In the genomic region with DNA sequence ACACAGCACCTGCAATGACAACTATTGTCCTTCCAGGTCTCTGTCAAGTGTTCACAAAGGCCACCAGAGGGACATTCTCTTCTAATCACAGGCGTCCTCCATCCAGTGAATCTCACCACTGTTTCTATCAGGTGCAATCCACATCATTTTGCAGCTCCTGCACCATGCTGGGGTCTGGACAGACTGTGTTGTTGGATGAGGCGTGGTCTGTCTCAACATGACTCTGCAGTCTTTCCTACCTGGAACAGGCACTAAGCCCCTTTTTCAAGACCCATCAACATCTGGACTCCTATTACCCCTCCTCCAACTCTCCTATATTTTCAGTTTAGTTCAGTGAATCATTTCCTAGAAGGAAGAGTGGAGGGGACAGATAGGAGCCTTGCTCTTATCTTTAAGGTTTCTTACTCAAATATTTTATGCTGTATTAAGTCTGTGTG, we compare ENCODE assay signal across 17 cellular contexts. TPM values are rescaled to one million over a fixed set of nuclear protein-coding genes. Genes with fewer than 3 reads are reported as not detected.
DNase-seq lines count a peak whose midpoint lies in the region; ATAC-seq and TF ChIP-seq lines count a peak whose summit lies in the region.
"Had no signal": no experiment of that assay in that cellular context is flagged by ENCODE, and none has a peak within 500 bp of the region (broad histone marks: within the 10 kb centered on the region; RNA-seq: fewer than 3 reads in every experiment).

No MANE protein-coding gene starts in this region.

- no peak overlapping the region for H3K4ac ChIP-seq in mesenchymal stem cell (ENCODE audit: low read depth in 1 of 2, low read length in 2 of 2)

- H3K4me3 ChIP-seq in choroid plexus epithelial cell (ENCODE audit: low read depth, low read length), result no peak overlapping the region
- no peak overlapping the region for H3K4me3 ChIP-seq in mesenchymal stem cell (ENCODE audit: insufficient read depth in 1 of 2, low read depth in 1 of 2, low read length in 2 of 2)
- H3K4me3 ChIP-seq: BLaER1 had no signal

- no peak overlapping the region for H3K9ac ChIP-seq in mesenchymal stem cell (ENCODE audit: low read length)
- H3K9ac ChIP-seq: BLaER1 had no signal

- no peak overlapping the region for H3K4me2 ChIP-seq in mesenchymal stem cell (ENCODE audit: low read length, poor library complexity, severe bottlenecking)
- H3K4me2 ChIP-seq: BLaER1 had no signal

- no peak for ATAC-seq in GM19351 (IDR thresholded peaks at IDR 0.05; ENCODE audit: unreplicated experiment)
- ATAC-seq: SK-N-SH treated with all-trans-retinoic acid at 6 μM for 48 hours had no signal

- no peak overlapping the region for H2BK12ac ChIP-seq in mesenchymal stem cell (ENCODE audit: low read length in 2 of 2)

- no peak overlapping the region for H3K14ac ChIP-seq in mesenchymal stem cell (ENCODE audit: low read length in 2 of 2)

- no peaks in the 10 kb centered on the region for H3K36me3 ChIP-seq in mesenchymal stem cell (ENCODE audit: control insufficient read depth in 1 of 2, insufficient read depth in 2 of 2, low read depth in 1 of 2, low read length in 2 of 2)
- H3K36me3 ChIP-seq: BLaER1 had no signal

- TF ChIP-seq CTCF in choroid plexus epithelial cell (conservative IDR thresholded peaks at IDR 0.05; ENCODE audit: low read depth, low read length), result peak; percentile 6

- H2BK15ac ChIP-seq in mesenchymal stem cell (ENCODE audit: low read depth, poor library complexity, severe bottlenecking), result no peak overlapping the region

- no peaks in the 10 kb centered on the region for H3K9me3 ChIP-seq in mesenchymal stem cell (ENCODE audit: control insufficient read depth, low read length)
- H3K9me3 ChIP-seq: BLaER1 had no signal

- peaks cover 7% of the 10 kb centered on the region for H3K4me1 ChIP-seq in mesenchymal stem cell (ENCODE audit: control insufficient read depth, insufficient read depth, low read depth, low read length)
- H3K4me1 ChIP-seq: BLaER1 had no signal

- no peak overlapping the region for H3K23ac ChIP-seq in mesenchymal stem cell (ENCODE audit: low read length in 2 of 2)

- H3K27ac ChIP-seq in mesenchymal stem cell (ENCODE audit: low read length, poor library complexity, severe bottlenecking), result no peak overlapping the region
- H3K27ac ChIP-seq: 22Rv1, BLaER1 had no signal

- H4K8ac ChIP-seq in mesenchymal stem cell (ENCODE audit: low read length), result no peak overlapping the region

- H2AFZ ChIP-seq in mesenchymal stem cell (ENCODE audit: low read depth, low read length), result peak overlapping the region; percentile 18

- H2AK5ac ChIP-seq in mesenchymal stem cell (ENCODE audit: low read length, severe bottlenecking), result no peak overlapping the region

- H3K79me1 ChIP-seq in mesenchymal stem cell (replicated peaks; ENCODE audit: low read length, poor library complexity, severe bottlenecking), result no peaks in the 10 kb centered on the region

- 63% methylated on average over 1 of the region's 2 CpGs for WGBS in mesenchymal stem cell

- no peak overlapping the region for H4K91ac ChIP-seq in mesenchymal stem cell (ENCODE audit: low read length)

- no peak overlapping the region for H2BK120ac ChIP-seq in mesenchymal stem cell (ENCODE audit: low read depth, low read length)

- H3K18ac ChIP-seq in mesenchymal stem cell (ENCODE audit: low read depth in 1 of 2, low read length in 2 of 2), result no peak overlapping the region

- no peaks in the 10 kb centered on the region for H3K27me3 ChIP-seq in mesenchymal stem cell (ENCODE audit: control insufficient read depth in 1 of 2, insufficient read depth in 1 of 2, low read length in 2 of 2)
- H3K27me3 ChIP-seq: BLaER1 had no signal

- no peak overlapping the region for H2BK5ac ChIP-seq in mesenchymal stem cell (ENCODE audit: low read depth, low read length, poor library complexity, severe bottlenecking)

- peak; percentile 11 for DNase-seq in DMS53 (lab: John Stamatoyannopoulos, UW)
- no peak for DNase-seq in DMS53 treated with DMSO at 0.1 percent for 48 hours (lab: John Stamatoyannopoulos, UW; ENCODE audit: unreplicated experiment)
- peak; percentile 39 for DNase-seq in OCI-M1 (lab: John Stamatoyannopoulos, UW)
- no peak for DNase-seq in choroid plexus epithelial cell (ENCODE audit: low read depth)
- DNase-seq in mesenchymal stem cell, result no peak
- no peak for DNase-seq in NOMO-1 (lab: John Stamatoyannopoulos, UW; ENCODE audit: unreplicated experiment in 2 of 2)
- no peak for DNase-seq in SHP77 (lab: John Stamatoyannopoulos, UW)
- DNase-seq: DMS 273 treated with DMSO at 0.1 percent for 48 hours, NCI-H2029, NCI-H2171, NCI-H446 treated with DMSO at 0.1 percent for 48 hours, SHP77 treated with DMSO at 0.1 percent for 48 hours, T-helper 1 cell had no signal

RNA-seq across cellular contexts. Expression of a gene that starts 31.5 kb away (rescaled TPM):
- 2.2 TPM for polyA plus RNA-seq in mesenchymal stem cell (2013, experiment 1 of 2)
- polyA plus RNA-seq in mesenchymal stem cell (2013, experiment 2 of 2), result 2.2 TPM

Comparison
In these comparisons a context has a peak if more than half of its experiments do, and no peak if none do; other contexts are left out.
1. DNase-seq: peak in DMS53 (single experiment) and OCI-M1 (single experiment); none in DMS53 treated with DMSO at 0.1 percent for 48 hours (single experiment), choroid plexus epithelial cell (single experiment), mesenchymal stem cell (single experiment), NOMO-1 (0 of 2) and SHP77 (0 of 2).